17 cellular contexts compared by ENCODE assay signal in genomic region chr19:44776402-44777096, GRCh38. TPM values are rescaled to one million over a fixed set of nuclear protein-coding genes. Genes with fewer than 3 reads are reported as not detected.
DNase-seq lines count a peak whose midpoint lies in the region; ATAC-seq and TF ChIP-seq lines count a peak whose summit lies in the region.
"Had no signal": no experiment of that assay in that cellular context is flagged by ENCODE, and none has a peak within 500 bp of the region (broad histone marks: within the 10 kb centered on the region; RNA-seq: fewer than 3 reads in every experiment).

No MANE protein-coding gene starts in this region.

- H3K79me2 ChIP-seq in PC-9 (ENCODE audit: low read depth) (peaks cover 36% of the 10 kb centered on the region), SK-N-SH (ENCODE audit: insufficient read depth) (no peaks in the 10 kb centered on the region)

- H3K9me3 Mint-ChIP-seq in chondrocyte (ENCODE audit: low read depth), result no peaks in the 10 kb centered on the region
- H3K9me3 Mint-ChIP-seq: activated T-helper 17 cell treated with anti-CD3 and anti-CD28 coated beads, Interleukin-2, amount 50 U/mL, for 72 hours had no signal

- TF ChIP-seq CTCF in PC-9 (conservative IDR thresholded peaks at IDR 0.05), result no peak
- no peak for TF ChIP-seq CTCF in mucosa of descending colon (IDR thresholded peaks at IDR 0.05)
- TF ChIP-seq CTCF in SK-N-SH (IDR thresholded peaks at IDR 0.05), result no peak
- no peak for TF ChIP-seq CTCF in chondrocyte (IDR thresholded peaks at IDR 0.05)

- H3K4me3 ChIP-seq in PC-9, result peak overlapping the region; percentile 99
- H3K4me3 ChIP-seq in mucosa of descending colon, result no peak overlapping the region
- H3K4me3 ChIP-seq in SK-N-SH (ENCODE audit: low read depth in 2 of 2, low read length in 1 of 2), result no peak overlapping the region
- H3K4me3 ChIP-seq: BLaER1 had no signal

- H3K27me3 Mint-ChIP-seq in chondrocyte (ENCODE audit: low read depth), result no peaks in the 10 kb centered on the region

- H3K9me3 ChIP-seq in PC-9 (ENCODE audit: insufficient read depth, low read depth), result no peaks in the 10 kb centered on the region
- no peaks in the 10 kb centered on the region for H3K9me3 ChIP-seq in mucosa of descending colon
- no peaks in the 10 kb centered on the region for H3K9me3 ChIP-seq in SK-N-SH
- H3K9me3 ChIP-seq: BLaER1 had no signal

- no peak overlapping the region for H3K4me3 Mint-ChIP-seq in chondrocyte (ENCODE audit: unreplicated experiment)
- H3K4me3 Mint-ChIP-seq: activated T-helper 17 cell treated with anti-CD3 and anti-CD28 coated beads, Interleukin-2, amount 50 U/mL, for 72 hours had no signal

- TF ChIP-seq EP300 in SK-N-SH (IDR thresholded peaks at IDR 0.05; ENCODE audit: borderline replicate concordance in 1 of 2, low read depth in 1 of 2, low read length in 1 of 2), result no peak

- no peaks in the 10 kb centered on the region for H3K36me3 Mint-ChIP-seq in chondrocyte (ENCODE audit: low read depth)

- peak overlapping the region; percentile 67; the same call in 1 of the 2 replicates for H2AFZ ChIP-seq in PC-9
- no peak overlapping the region for H2AFZ ChIP-seq in SK-N-SH (ENCODE audit: low read depth)

- peaks cover 73% of the 10 kb centered on the region for H3K4me1 ChIP-seq in PC-9 (replicated peaks; ENCODE audit: insufficient read depth)
- peaks cover 19% of the 10 kb centered on the region for H3K4me1 ChIP-seq in mucosa of descending colon (ENCODE audit: low read depth)
- H3K4me1 ChIP-seq in SK-N-SH (ENCODE audit: control insufficient read depth in 1 of 2, insufficient read depth in 2 of 2, low read depth in 1 of 2, low read length in 1 of 2), result peaks cover 0 to 6% of the 10 kb centered on the region in 2 experiments; a peak in 1 of 4 replicates

- H3K4me2 ChIP-seq in PC-9, result peak overlapping the region; percentile 90
- no peak overlapping the region for H3K4me2 ChIP-seq in SK-N-SH
- H3K4me2 ChIP-seq: BLaER1 had no signal

- intact Hi-C loops in PC-9 (cut with micrococcal nuclease; ENCODE audit: unreplicated experiment) (loop anchor here (1.0 to 10.0 kb wide), 2 partner anchors 68 to 178 kb away; partner anchors contain the start of gene CLPTM1), mucosa of descending colon (cut with DNase I, micrococcal nuclease) (no loop called here)

- no peak for TF ChIP-seq RAD21 in SK-N-SH (IDR thresholded peaks at IDR 0.05; ENCODE audit: low read length)

- H3K9ac ChIP-seq in SK-N-SH, result no peak overlapping the region
- H3K9ac ChIP-seq: BLaER1 had no signal

- peaks cover 4% of the 10 kb centered on the region for H3K4me1 Mint-ChIP-seq in chondrocyte (ENCODE audit: low read depth)
- H3K4me1 Mint-ChIP-seq: activated T-helper 17 cell treated with anti-CD3 and anti-CD28 coated beads, Interleukin-2, amount 50 U/mL, for 72 hours had no signal

- POLR2A ChIA-PET in PC-9 (lab: Charles Lee; ENCODE audit: unreplicated experiment) (interaction anchor here (0.5 to 0.8 kb wide), 15 partner anchors 9 to 1596 kb away, joined by 3 to 20 read pairs (median 4); no protein-coding TSS in a partner anchor), SK-N-SH (lab: Yijun Ruan, JAX) (interaction anchor here (1.1 kb wide), 1 partner anchor 55 kb away, joined by 3 read pairs; no protein-coding TSS in a partner anchor)

- DNase-seq in PC-9, result peak; percentile 96 to 97
- peak; percentile 92 for DNase-seq in epithelial cell of prostate (ENCODE audit: low read depth, low spot score)
- DNase-seq in mucosa of descending colon, result peak; percentile 93 to 98 (median 94)
- DNase-seq in ureter (ENCODE audit: low spot score), result peak; percentile 92
- DNase-seq in SK-N-SH, result no peak
- no peak for DNase-seq in chondrocyte (ENCODE audit: low spot score)
- DNase-seq in NCI-H1417 (lab: John Stamatoyannopoulos, UW), result no peak
- DNase-seq: central memory CD4-positive, alpha-beta T cell; DMS53; Kasumi-1; NCI-H1436 treated with DMSO at 0.1 percent for 48 hours; NCI-H446 treated with DMSO at 0.1 percent for 48 hours had no signal

- H3K27me3 ChIP-seq in PC-9 (ENCODE audit: insufficient read depth, low read depth) (no peaks in the 10 kb centered on the region), SK-N-SH (ENCODE audit: insufficient read depth) (no peaks in the 10 kb centered on the region)
- H3K27me3 ChIP-seq: BLaER1 had no signal

- H3F3A ChIP-seq in PC-9 (ENCODE audit: insufficient read depth, low read depth) (peaks cover 64% of the 10 kb centered on the region), SK-N-SH (replicated peaks; ENCODE audit: insufficient read depth) (no peaks in the 10 kb centered on the region)

- peak; percentile 77 for ATAC-seq in mucosa of descending colon
- ATAC-seq: activated T-helper 17 cell treated with anti-CD3 and anti-CD28 coated beads, Interleukin-2, amount 50 U/mL, for 72 hours had no signal

- CTCF ChIA-PET in PC-9 (lab: Charles Lee), result interaction anchor here (0.6 to 1.2 kb wide), 4 partner anchors 27 to 402 kb away, joined by 4 to 17 read pairs (median 8); no protein-coding TSS in a partner anchor
- CTCF ChIA-PET in SK-N-SH (lab: Yijun Ruan, JAX), result interaction anchor here (0.9 to 17.6 kb wide), 4 partner anchors 7 to 206 kb away, joined by 4 to 598 read pairs (median 39); no protein-coding TSS in a partner anchor

- no TSS peak for BruUV-seq in PC-9 (replicated peaks; lab: Mats Ljungman, UMichigan)

- H3K27ac ChIP-seq in PC-9 (peak overlapping the region; percentile 97), epithelial cell of prostate (peak overlapping the region; percentile 99), SK-N-SH (ENCODE audit: low read depth in 2 of 2, low read length in 1 of 2) (no peak overlapping the region)
- H3K27ac ChIP-seq: BLaER1, HL-60 had no signal

- H4K20me1 ChIP-seq in PC-9 (ENCODE audit: insufficient read depth) (peaks cover 11% of the 10 kb centered on the region), SK-N-SH (ENCODE audit: insufficient read depth) (no peaks in the 10 kb centered on the region)
- H4K20me1 ChIP-seq: BLaER1 had no signal

- H3K9me2 ChIP-seq in PC-9 (ENCODE audit: insufficient read depth) (no peaks in the 10 kb centered on the region), SK-N-SH (no peaks in the 10 kb centered on the region)

- WGBS in SK-N-SH (ENCODE audit: low lambda C conversion rate), result 88% methylated on average over 23 of the region's 23 CpGs

- peaks cover 18% of the 10 kb centered on the region; the same call in 1 of the 2 replicates for H3K36me3 ChIP-seq in PC-9 (ENCODE audit: low read depth)
- no peaks in the 10 kb centered on the region for H3K36me3 ChIP-seq in mucosa of descending colon (ENCODE audit: low read depth)
- H3K36me3 ChIP-seq in SK-N-SH (replicated peaks in 1 of 2; ENCODE audit: control insufficient read depth in 1 of 2, insufficient read depth in 2 of 2, low read length in 1 of 2), result no peaks in the 10 kb centered on the region
- H3K36me3 ChIP-seq: BLaER1 had no signal

- no peak overlapping the region for H3K27ac Mint-ChIP-seq in chondrocyte (ENCODE audit: unreplicated experiment)
- H3K27ac Mint-ChIP-seq: activated T-helper 17 cell treated with anti-CD3 and anti-CD28 coated beads, Interleukin-2, amount 50 U/mL, for 72 hours had no signal

TF ChIP-seq in SK-N-SH, 30 proteins besides CTCF, POLR2A, EP300 and RAD21 (continues in another document):
- TF ChIP-seq RXRA (IDR thresholded peaks at IDR 0.05; ENCODE audit: borderline replicate concordance, low read depth), result no peak
- no peak for TF ChIP-seq POLR2AphosphoS5 (IDR thresholded peaks at IDR 0.05; ENCODE audit: low read depth, low read length)
- no peak for TF ChIP-seq TAF1 (IDR thresholded peaks at IDR 0.05; ENCODE audit: borderline replicate concordance, low read depth, low read length)
- TF ChIP-seq YY1 (IDR thresholded peaks at IDR 0.05; ENCODE audit: low read depth), result no peak
- TF ChIP-seq SMC3 (IDR thresholded peaks at IDR 0.05; ENCODE audit: low read depth, low read length), result no peak
- TF ChIP-seq RCOR1 (IDR thresholded peaks at IDR 0.05; ENCODE audit: low read length), result no peak
- no peak for TF ChIP-seq FOSL2 (IDR thresholded peaks at IDR 0.05; ENCODE audit: borderline replicate concordance, low read depth)
- no peak for TF ChIP-seq NRF1 (IDR thresholded peaks at IDR 0.05; ENCODE audit: low read depth, low read length)
- no peak for TF ChIP-seq GATA2 (CRISPR knock-in tag; IDR thresholded peaks at IDR 0.05)
- TF ChIP-seq ZBTB33 (IDR thresholded peaks at IDR 0.05; ENCODE audit: borderline replicate concordance, low read depth), result no peak
- TF ChIP-seq GABPA (IDR thresholded peaks at IDR 0.05; ENCODE audit: low read depth), result no peak

RNA-seq across cellular contexts. Expression of gene CBLC, which starts 1.1 kb away (rescaled TPM):
- total RNA-seq in PC-9 (2021) (53.6 and 68.8 TPM in 2 replicates), mucosa of descending colon (10 to 100 TPM; 36.5 to 92.6 (median 59.1) TPM), ureter (49.5 TPM), chondrocyte (not detected in 3 replicates)
- not detected in 2 replicates for polyA plus RNA-seq in SK-N-SH (2012; rRNA removed)
- not detected in 2 replicates for polyA plus RNA-seq in SK-N-SH (2012; cell fraction: cytosol; rRNA removed)
- polyA plus RNA-seq in SK-N-SH (2012; cell fraction: nucleus; rRNA removed), result 0.04 TPM in 1 of 2 replicates, not detected in the other
- total RNA-seq: activated T-helper 17 cell treated with anti-CD3 and anti-CD28 coated beads, Interleukin-2, amount 50 U/mL, for 72 hours; glomerular endothelial cell; subcutaneous adipose tissue had no signal

RNA-seq across cellular contexts. Expression of gene BCL3, which starts 28.0 kb away (rescaled TPM):
- total RNA-seq in PC-9 (2021) (36.1 and 38.9 TPM in 2 replicates), mucosa of descending colon (100 to 1,000 TPM in 1 of 3 donors, 10 to 100 TPM in 2; 78.9 to 145 (median 90.6) TPM), ureter (68.4 TPM), chondrocyte (9.2 to 14.9 TPM (median 11.8 TPM) in 3 replicates)
- polyA plus RNA-seq in SK-N-SH (2012; rRNA removed), result 7.5 and 19.2 TPM in 2 replicates
- polyA plus RNA-seq in SK-N-SH (2012; cell fraction: cytosol; rRNA removed), result 8.9 and 12.7 TPM in 2 replicates
- 49.3 and 90.0 TPM in 2 replicates for polyA plus RNA-seq in SK-N-SH (2012; cell fraction: nucleus; rRNA removed)

RNA-seq across cellular contexts. Expression of gene BCAM, which starts 32.4 kb away (rescaled TPM):
- total RNA-seq in PC-9 (2021), result 146 and 199 TPM in 2 replicates
- 10 to 100 TPM; 16.3 to 25.1 (median 20.3) TPM for total RNA-seq in mucosa of descending colon
- 136 TPM for total RNA-seq in ureter
- 9.7 and 34.0 TPM in 2 replicates for polyA plus RNA-seq in SK-N-SH (2012; rRNA removed)
- 13.8 and 20.8 TPM in 2 replicates for polyA plus RNA-seq in SK-N-SH (2012; cell fraction: cytosol; rRNA removed)
- 49.8 and 71.7 TPM in 2 replicates for polyA plus RNA-seq in SK-N-SH (2012; cell fraction: nucleus; rRNA removed)
- 4.3 to 15.1 TPM (median 14.0 TPM) in 3 replicates for total RNA-seq in chondrocyte
- total RNA-seq: activated T-helper 17 cell treated with anti-CD3 and anti-CD28 coated beads, Interleukin-2, amount 50 U/mL, for 72 hours had no signal

Comparison
In these comparisons a context has a peak if more than half of its experiments do, and no peak if none do; other contexts are left out.
1. DNase-seq: peak in PC-9 (2 of 2), epithelial cell of prostate (single experiment), mucosa of descending colon (3 of 3) and ureter (single experiment); none in SK-N-SH (single experiment), chondrocyte (single experiment) and NCI-H1417 (0 of 3).
2. H3K27ac ChIP-seq: peak in PC-9 (single experiment) and epithelial cell of prostate (single experiment); none in SK-N-SH (0 of 2).
3. RNA of gene CBLC, which starts 1.1 kb away (total RNA-seq): 36.5 to 92.6 TPM in mucosa of descending colon, 53.6 to 68.8 TPM in PC-9 and 49.5 TPM in ureter (single experiment); not detected in chondrocyte; every median in the first group is over 10 times any median in the second.